11 cellular contexts compared by ENCODE assay signal in the genomic region with DNA sequence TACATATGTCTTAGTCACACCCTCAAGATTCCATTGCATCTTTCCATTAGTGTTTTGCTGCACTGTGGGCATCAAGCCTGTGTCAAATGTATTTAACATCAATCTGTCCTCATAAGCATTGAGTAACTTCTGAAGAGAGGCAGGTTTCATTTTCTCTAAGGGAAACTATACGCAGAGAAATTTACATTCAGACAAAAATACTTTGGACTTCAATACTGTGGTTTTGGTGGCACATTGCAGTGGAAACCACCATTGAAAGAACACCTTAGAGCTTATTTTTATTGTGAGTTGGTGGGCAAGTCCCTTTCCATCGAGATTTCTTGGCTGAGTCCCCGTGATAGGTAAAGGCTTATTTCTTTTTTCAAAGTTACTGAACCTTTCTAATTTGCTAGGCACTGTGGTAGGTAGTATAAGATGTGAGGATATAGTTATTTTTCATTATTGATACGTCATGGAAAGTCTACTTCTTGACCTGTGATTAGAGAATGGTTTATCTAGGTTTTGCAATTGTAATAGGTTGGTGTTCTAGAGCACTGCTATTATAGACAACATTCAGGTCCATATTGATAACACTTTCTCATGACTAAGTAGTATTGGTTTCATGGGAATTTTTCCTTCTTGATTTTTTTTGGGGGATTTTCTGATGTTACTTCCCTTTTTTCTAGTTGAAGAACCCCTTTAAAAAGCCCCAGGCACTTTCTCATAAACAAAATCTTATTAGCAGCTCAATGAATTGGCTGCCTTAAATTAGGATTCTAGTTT.
DNase-seq lines count a peak whose midpoint lies in the region; ATAC-seq and TF ChIP-seq lines count a peak whose summit lies in the region.
"Had no signal": no experiment of that assay in that cellular context is flagged by ENCODE, and none has a peak within 500 bp of the region (broad histone marks: within the 10 kb centered on the region; RNA-seq: fewer than 3 reads in every experiment).

No MANE protein-coding gene starts in this region.

- H3K4me3 Mint-ChIP-seq in activated T-helper 2 cell treated with anti-CD3 and anti-CD28 coated beads, Interferon-gamma antibody, Interleukin-2, Interleukin-4, amounts not matched to agents 10 μg/mL and 5 μg/mL and 100 μg/mL, durations not matched to agents 14 hours and 24 hours and 36 hours (ENCODE audit: low read depth): no peak overlapping the region

- H3K9me3 Mint-ChIP-seq in activated T-helper 2 cell treated with anti-CD3 and anti-CD28 coated beads, Interferon-gamma antibody, Interleukin-2, Interleukin-4, amounts not matched to agents 10 μg/mL and 5 μg/mL and 100 μg/mL, durations not matched to agents 14 hours and 24 hours and 36 hours: no peaks in the 10 kb centered on the region

- no peak overlapping the region for H3K4me3 ChIP-seq in mucosa of descending colon
- H3K4me3 ChIP-seq: left lung had no signal

- no peaks in the 10 kb centered on the region for H3K4me1 ChIP-seq in mucosa of descending colon (ENCODE audit: low read depth)
- H3K4me1 ChIP-seq: left lung, spleen had no signal

- no peak overlapping the region for H3K27ac ChIP-seq in substantia nigra (ENCODE audit: low read depth, low read length, poor library complexity, severe bottlenecking)
- H3K27ac ChIP-seq: left lung had no signal

- TF ChIP-seq POLR2A in GM18505 (IDR thresholded peaks at IDR 0.05; ENCODE audit: borderline replicate concordance, extremely low read depth, insufficient read depth, insufficient read length): no peak

- H3K36me3 Mint-ChIP-seq in activated T-helper 2 cell treated with anti-CD3 and anti-CD28 coated beads, Interferon-gamma antibody, Interleukin-2, Interleukin-4, amounts not matched to agents 10 μg/mL and 5 μg/mL and 100 μg/mL, durations not matched to agents 14 hours and 24 hours and 36 hours (ENCODE audit: low read depth): no peaks in the 10 kb centered on the region

- no peaks in the 10 kb centered on the region for H3K9me3 ChIP-seq in mucosa of descending colon
- H3K9me3 ChIP-seq: left lung had no signal

- no peak for DNase-seq in activated T-helper 2 cell treated with anti-CD3 and anti-CD28 coated beads, Interferon-gamma antibody, Interleukin-2, Interleukin-4, amounts not matched to agents 10 μg/mL and 5 μg/mL and 100 μg/mL, durations not matched to agents 14 hours and 24 hours and 36 hours (ENCODE audit: low spot score)
- DNase-seq in hepatic stellate cell (ENCODE audit: low spot score) (no peak), DMS153 (lab: John Stamatoyannopoulos, UW) (no peak), substantia nigra (lab: John Stamatoyannopoulos, UW) (no peak), mucosa of descending colon (no peak)
- DNase-seq: left lung, NCI-H524 treated with DMSO at 0.1 percent for 48 hours, spleen had no signal

- H3K36me3 ChIP-seq in mucosa of descending colon (ENCODE audit: low read depth): no peaks in the 10 kb centered on the region
- H3K36me3 ChIP-seq: left lung, spleen had no signal

- ATAC-seq in GM18505 (IDR thresholded peaks at IDR 0.05; ENCODE audit: unreplicated experiment) (peak; percentile 83), GM19463 (IDR thresholded peaks at IDR 0.05; ENCODE audit: unreplicated experiment) (peak; percentile 85), HG03095 (IDR thresholded peaks at IDR 0.05; ENCODE audit: unreplicated experiment) (peak; percentile 91), mucosa of descending colon (no peak)
- ATAC-seq: left lung had no signal

- H3K27ac Mint-ChIP-seq in activated T-helper 2 cell treated with anti-CD3 and anti-CD28 coated beads, Interferon-gamma antibody, Interleukin-2, Interleukin-4, amounts not matched to agents 10 μg/mL and 5 μg/mL and 100 μg/mL, durations not matched to agents 14 hours and 24 hours and 36 hours: peak overlapping the region; percentile 30

- peaks cover 9% of the 10 kb centered on the region for H3K27me3 Mint-ChIP-seq in activated T-helper 2 cell treated with anti-CD3 and anti-CD28 coated beads, Interferon-gamma antibody, Interleukin-2, Interleukin-4, amounts not matched to agents 10 μg/mL and 5 μg/mL and 100 μg/mL, durations not matched to agents 14 hours and 24 hours and 36 hours (ENCODE audit: low read depth)

- TF ChIP-seq CTCF in mucosa of descending colon (IDR thresholded peaks at IDR 0.05): no peak

- intact Hi-C loops in activated T-helper 2 cell treated with anti-CD3 and anti-CD28 coated beads, Interferon-gamma antibody, Interleukin-2, Interleukin-4, amounts not matched to agents 10 μg/mL and 5 μg/mL and 100 μg/mL, durations not matched to agents 14 hours and 24 hours and 36 hours (cut with micrococcal nuclease): loop anchor here (10.0 kb wide), 3 partner anchors 126 to 1824 kb away; no protein-coding TSS in a partner anchor
- intact Hi-C loops in mucosa of descending colon (cut with DNase I, micrococcal nuclease): loop anchor here in 1 of 2 donors (10.0 kb wide), 1 partner anchor 734 kb away; no protein-coding TSS in a partner anchor

- H3K4me1 Mint-ChIP-seq in activated T-helper 2 cell treated with anti-CD3 and anti-CD28 coated beads, Interferon-gamma antibody, Interleukin-2, Interleukin-4, amounts not matched to agents 10 μg/mL and 5 μg/mL and 100 μg/mL, durations not matched to agents 14 hours and 24 hours and 36 hours (ENCODE audit: low read depth): peaks cover 7% of the 10 kb centered on the region
